In the genomic region with DNA sequence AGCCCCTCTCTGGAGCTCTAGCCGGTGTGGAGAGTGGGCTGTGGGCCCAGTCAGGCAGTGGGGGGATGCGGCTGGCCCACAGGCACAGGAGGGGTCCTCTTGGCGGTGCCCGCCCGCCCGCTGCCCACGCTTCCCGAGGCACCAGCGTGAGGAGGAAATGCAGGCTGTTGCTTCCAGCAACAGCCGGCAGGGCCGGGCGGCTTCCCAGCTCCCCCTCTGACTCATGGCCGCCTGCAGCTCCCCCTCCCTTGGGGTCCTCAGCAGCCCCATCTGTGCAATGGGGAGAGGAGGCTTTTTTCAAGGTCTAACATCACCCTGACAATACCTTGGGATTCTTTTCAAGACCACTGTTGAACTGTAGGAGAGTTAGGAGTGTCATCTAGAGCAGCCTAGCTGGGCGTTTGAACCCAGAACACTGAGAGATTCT, we compare ENCODE assay signal across 8 cellular contexts. TPM values are rescaled to one million over a fixed set of nuclear protein-coding genes. Genes with fewer than 3 reads are reported as not detected.
DNase-seq lines count a peak whose midpoint lies in the region; ATAC-seq and TF ChIP-seq lines count a peak whose summit lies in the region.

No MANE protein-coding gene starts in this region.

- no peaks in the 10 kb centered on the region for H3K36me3 ChIP-seq in urinary bladder (ENCODE audit: insufficient read depth)

- no peak overlapping the region for H3K4me3 ChIP-seq in urinary bladder (ENCODE audit: low read depth, low read length)

- H3K4me1 Mint-ChIP-seq in activated naive CD8-positive, alpha-beta T cell treated with anti-CD3 and anti-CD28 coated beads, Interleukin-2, amount 50 U/mL, for 24 hours, result peaks cover 54% of the 10 kb centered on the region
- peaks cover 28% of the 10 kb centered on the region for H3K4me1 Mint-ChIP-seq in activated naive CD8-positive, alpha-beta T cell treated with anti-CD3 and anti-CD28 coated beads for 36 hours
- H3K4me1 Mint-ChIP-seq in chondrocyte (ENCODE audit: low read depth) (peaks cover 93% of the 10 kb centered on the region), mesothelial cell of epicardium (peaks cover 68% of the 10 kb centered on the region)

- H3K4me3 Mint-ChIP-seq in activated naive CD8-positive, alpha-beta T cell treated with anti-CD3 and anti-CD28 coated beads, Interleukin-2, amount 50 U/mL, for 24 hours, result no peak overlapping the region
- no peak overlapping the region for H3K4me3 Mint-ChIP-seq in activated naive CD8-positive, alpha-beta T cell treated with anti-CD3 and anti-CD28 coated beads for 36 hours
- H3K4me3 Mint-ChIP-seq in chondrocyte (ENCODE audit: unreplicated experiment) (peak overlapping the region; percentile 67), mesothelial cell of epicardium (no peak overlapping the region)

- WGBS in urinary bladder, result 54% methylated on average over 14 of the region's 14 CpGs

- peak overlapping the region; percentile 18 for H3K27ac ChIP-seq in urinary bladder (ENCODE audit: low read depth)

- peaks cover 6% of the 10 kb centered on the region for H3K27me3 Mint-ChIP-seq in activated naive CD8-positive, alpha-beta T cell treated with anti-CD3 and anti-CD28 coated beads, Interleukin-2, amount 50 U/mL, for 24 hours
- H3K27me3 Mint-ChIP-seq in activated naive CD8-positive, alpha-beta T cell treated with anti-CD3 and anti-CD28 coated beads for 36 hours, result peaks cover 18% of the 10 kb centered on the region
- H3K27me3 Mint-ChIP-seq in chondrocyte (ENCODE audit: low read depth) (no peaks in the 10 kb centered on the region), mesothelial cell of epicardium (ENCODE audit: low read depth) (no peaks in the 10 kb centered on the region)

- TF ChIP-seq CTCF in chondrocyte (IDR thresholded peaks at IDR 0.05) (peak; percentile 48), mesothelial cell of epicardium (IDR thresholded peaks at IDR 0.05; ENCODE audit: unreplicated experiment) (no peak)

- peaks cover 6% of the 10 kb centered on the region for H3K4me1 ChIP-seq in urinary bladder (ENCODE audit: insufficient read depth)

- no peak for DNase-seq in activated naive CD8-positive, alpha-beta T cell treated with anti-CD3 and anti-CD28 coated beads, Interleukin-2, amount 50 U/mL, for 24 hours
- DNase-seq in activated naive CD8-positive, alpha-beta T cell treated with anti-CD3 and anti-CD28 coated beads for 36 hours, result no peak
- no peak for DNase-seq in chondrocyte (ENCODE audit: low spot score)
- DNase-seq in mesothelial cell of epicardium (ENCODE audit: low spot score in 2 of 2, unreplicated experiment in 2 of 2), result no peak
- no peak for DNase-seq in stimulated activated naive CD4-positive, alpha-beta T cell treated with Interleukin-2 at 50 U/mL for 16 hours (lab: John Stamatoyannopoulos, UW)
- no peak for DNase-seq in SIG-M5 treated with dmso at 0.1 percent for 504 hours (lab: John Stamatoyannopoulos, UW; ENCODE audit: unreplicated experiment)
- DNase-seq in activated CD4-positive, CD25-positive, alpha-beta regulatory T cell treated with anti-CD3 and anti-CD28 coated beads, Interleukin-2, amount 50 U/mL, for 72 hours, result no peak

- no peak for ATAC-seq in activated naive CD8-positive, alpha-beta T cell treated with anti-CD3 and anti-CD28 coated beads, Interleukin-2, amount 50 U/mL, for 24 hours

- no peaks in the 10 kb centered on the region for H3K9me3 Mint-ChIP-seq in activated naive CD8-positive, alpha-beta T cell treated with anti-CD3 and anti-CD28 coated beads, Interleukin-2, amount 50 U/mL, for 24 hours
- H3K9me3 Mint-ChIP-seq in activated naive CD8-positive, alpha-beta T cell treated with anti-CD3 and anti-CD28 coated beads for 36 hours, result no peaks in the 10 kb centered on the region
- H3K9me3 Mint-ChIP-seq in chondrocyte (ENCODE audit: low read depth), result no peaks in the 10 kb centered on the region
- no peaks in the 10 kb centered on the region for H3K9me3 Mint-ChIP-seq in mesothelial cell of epicardium

- no peaks in the 10 kb centered on the region for H3K36me3 Mint-ChIP-seq in activated naive CD8-positive, alpha-beta T cell treated with anti-CD3 and anti-CD28 coated beads, Interleukin-2, amount 50 U/mL, for 24 hours (ENCODE audit: low read depth)
- no peaks in the 10 kb centered on the region for H3K36me3 Mint-ChIP-seq in activated naive CD8-positive, alpha-beta T cell treated with anti-CD3 and anti-CD28 coated beads for 36 hours
- no peaks in the 10 kb centered on the region for H3K36me3 Mint-ChIP-seq in chondrocyte (ENCODE audit: low read depth)
- no peaks in the 10 kb centered on the region for H3K36me3 Mint-ChIP-seq in mesothelial cell of epicardium

- H3K27ac Mint-ChIP-seq in activated naive CD8-positive, alpha-beta T cell treated with anti-CD3 and anti-CD28 coated beads, Interleukin-2, amount 50 U/mL, for 24 hours, result peak overlapping the region; percentile 46
- no peak overlapping the region for H3K27ac Mint-ChIP-seq in activated naive CD8-positive, alpha-beta T cell treated with anti-CD3 and anti-CD28 coated beads for 36 hours
- H3K27ac Mint-ChIP-seq in chondrocyte (ENCODE audit: unreplicated experiment) (peak overlapping the region; percentile 99), mesothelial cell of epicardium (peak overlapping the region; percentile 94)

RNA-seq across cellular contexts. Expression of a gene that starts 10.4 kb away (rescaled TPM):
- total RNA-seq in activated naive CD8-positive, alpha-beta T cell treated with anti-CD3 and anti-CD28 coated beads for 36 hours, result 1 to 10 TPM; 1.3 to 2.0 TPM
- total RNA-seq in chondrocyte (144 to 193 TPM (median 145 TPM) in 3 replicates), mesothelial cell of epicardium (35.7 to 38.3 TPM (median 37.4 TPM) in 3 replicates), urinary bladder (28.0 TPM)
- polyA plus RNA-seq in urinary bladder, result 28.2 TPM
